16 cellular contexts compared by ENCODE assay signal in genomic region chr4:82886145-82886942, GRCh38. TPM values are rescaled to one million over a fixed set of nuclear protein-coding genes. Genes with fewer than 3 reads are reported as not detected.
A peak's percentile ranks its signal among the peaks of the same experiment; 100 is the strongest.
DNase-seq lines count a peak whose midpoint lies in the region; ATAC-seq and TF ChIP-seq lines count a peak whose summit lies in the region.
"Had no signal": no experiment of that assay in that cellular context is flagged by ENCODE, and none has a peak within 500 bp of the region (broad histone marks: within the 10 kb centered on the region; RNA-seq: fewer than 3 reads in every experiment).

No MANE protein-coding gene starts in this region.

- H3K4me3 ChIP-seq in HEK293 (ENCODE audit: low read depth, low read length) (no peak overlapping the region), SK-N-MC (no peak overlapping the region), fibroblast of lung (replicated peaks in 1 of 4; ENCODE audit: control extremely low read depth in 1 of 4, insufficient read depth in 1 of 4, low read depth in 3 of 4, low read length in 4 of 4) (peak overlapping the region in 3 of 4 experiments; percentile 29 to 53 (median 48)), psoas muscle (no peak overlapping the region), A673 (ENCODE audit: low read depth, low read length, poor library complexity, severe bottlenecking) (no peak overlapping the region)
- H3K4me3 ChIP-seq: skin epidermis had no signal

- H3K4me2 ChIP-seq in fibroblast of lung (ENCODE audit: extremely low read depth, insufficient read depth, low read length), result peak overlapping the region; percentile 46

- 35 to 52% (median 37%) methylated on average over 5 of the region's 5 CpGs for WGBS in psoas muscle, 3 donors

- no peak overlapping the region for H3K27ac ChIP-seq in HEK293 (ENCODE audit: extremely low read depth, low read depth, low read length)
- no peak overlapping the region for H3K27ac ChIP-seq in SK-N-MC
- no peak overlapping the region for H3K27ac ChIP-seq in fibroblast of lung (ENCODE audit: insufficient read depth, low read length)
- peak overlapping the region; percentile 51 for H3K27ac ChIP-seq in psoas muscle
- H3K27ac ChIP-seq in A673 (ENCODE audit: low read depth, low read length, poor library complexity, severe bottlenecking), result no peak overlapping the region

- no peaks in the 10 kb centered on the region for H3K9me3 ChIP-seq in HEK293 (ENCODE audit: control insufficient read depth, insufficient read depth, low read depth, low read length)
- no peaks in the 10 kb centered on the region for H3K9me3 ChIP-seq in SK-N-MC (ENCODE audit: low read depth, low read length)
- no peaks in the 10 kb centered on the region for H3K9me3 ChIP-seq in fibroblast of lung (ENCODE audit: control insufficient read depth, insufficient read depth, low read depth, low read length)
- no peaks in the 10 kb centered on the region for H3K9me3 ChIP-seq in psoas muscle
- no peaks in the 10 kb centered on the region for H3K9me3 ChIP-seq in A673 (ENCODE audit: low read depth, low read length, poor library complexity, severe bottlenecking)

- H3K36me3 ChIP-seq in HEK293 (ENCODE audit: control insufficient read depth in 2 of 2, insufficient read depth in 1 of 2, low read length in 2 of 2) (peaks cover 0 to 4% of the 10 kb centered on the region in 2 experiments; a peak in 2 of 3 replicates), SK-N-MC (ENCODE audit: insufficient read depth, low read length) (peaks cover 32% of the 10 kb centered on the region), fibroblast of lung (ENCODE audit: control insufficient read depth, insufficient read depth, low read length) (peaks cover 3% of the 10 kb centered on the region), psoas muscle (ENCODE audit: insufficient read depth in 1 of 2, low read depth in 1 of 2) (peaks cover 0 to 12% of the 10 kb centered on the region in 2 donors), A673 (ENCODE audit: insufficient read depth, low read length, poor library complexity, severe bottlenecking) (no peaks in the 10 kb centered on the region)

- no peak for TF ChIP-seq CTCF in HEK293 (tag by site-specific recombination; IDR thresholded peaks at IDR 0.05)
- TF ChIP-seq CTCF in fibroblast of lung (conservative IDR thresholded peaks at IDR 0.05 in 1 of 2, IDR thresholded peaks at IDR 0.05 in 1 of 2; ENCODE audit: low read depth in 1 of 2, low read length in 2 of 2), result no peak
- TF ChIP-seq CTCF in psoas muscle (IDR thresholded peaks at IDR 0.05), result no peak
- no peak for TF ChIP-seq CTCF in A673 (conservative IDR thresholded peaks at IDR 0.05; ENCODE audit: low read depth, low read length)

- H4K20me1 ChIP-seq in fibroblast of lung (ENCODE audit: control insufficient read depth, extremely low read depth, insufficient read depth, low read length), result peaks cover 13% of the 10 kb centered on the region

- POLR2A ChIA-PET in HEK293 (lab: Yijun Ruan, JAX), result interaction anchor here (1.5 kb wide), 1 partner anchor 14 kb away, joined by 4 read pairs; the partner anchor contains the start of gene THAP9
- POLR2A ChIA-PET in A673 (lab: Charles Lee; ENCODE audit: low non-redundant PET), result no interaction called here

- CTCF ChIA-PET in HEK293 (lab: Yijun Ruan, JAX) (interaction anchor here (0.7 to 0.9 kb wide), 2 partner anchors 10 to 34 kb away, joined by 3 to 7 read pairs; no protein-coding TSS in a partner anchor), A673 (lab: Charles Lee) (no interaction called here)

- BruUV-seq in A673 (replicated peaks; lab: Mats Ljungman, UMichigan), result no TSS peak

- intact Hi-C loops in psoas muscle (cut with DNase I) (no loop called here), A673 (cut with micrococcal nuclease; ENCODE audit: unreplicated experiment) (no loop called here)

- H3K27me3 ChIP-seq in fibroblast of lung (ENCODE audit: control insufficient read depth, insufficient read depth, low read length), result no peaks in the 10 kb centered on the region
- no peaks in the 10 kb centered on the region for H3K27me3 ChIP-seq in psoas muscle (ENCODE audit: insufficient read depth in 3 of 3, low read length in 2 of 3)
- no peaks in the 10 kb centered on the region for H3K27me3 ChIP-seq in A673 (replicated peaks; ENCODE audit: insufficient read depth, low read depth, low read length, poor library complexity)

- no peak overlapping the region for H2AFZ ChIP-seq in fibroblast of lung (ENCODE audit: low read length)

- DNase-seq in SK-N-MC (ENCODE audit: low read depth, low spot score) (no peak), fibroblast of lung (ENCODE audit: low read depth in 2 of 2) (no peak), psoas muscle (no peak), A673 (ENCODE audit: low spot score) (no peak), cerebellar cortex (ENCODE audit: low spot score) (no peak)
- DNase-seq in activated CD8-positive, alpha-beta memory T cell treated with anti-CD3 and anti-CD28 coated beads, Interleukin-2, amount 50 U/mL, for 48 hours, result no peak
- DNase-seq: activated CD4-positive, alpha-beta T cell treated with anti-CD3 and anti-CD28 coated beads for 1 hour; activated T-cell treated with anti-CD3 and anti-CD28 coated beads, Interleukin-2, amount 50 U/mL, for 48 hours; aorta; CD4-positive, alpha-beta memory T cell; effector CD8-positive, alpha-beta T cell; MM.1S; T-cell had no signal

- H3K79me2 ChIP-seq in fibroblast of lung (ENCODE audit: control insufficient read depth, insufficient read depth, low read length), result peaks cover 94% of the 10 kb centered on the region

- peak overlapping the region; percentile 41 for H3K9ac ChIP-seq in SK-N-MC (ENCODE audit: insufficient read length)
- no peak overlapping the region for H3K9ac ChIP-seq in fibroblast of lung (ENCODE audit: insufficient read depth, low read length)

- no peak for ATAC-seq in psoas muscle
- no peak for ATAC-seq in HG02870 (IDR thresholded peaks at IDR 0.05; ENCODE audit: unreplicated experiment)
- ATAC-seq: T-cell had no signal

- H3K4me1 ChIP-seq in HEK293 (ENCODE audit: control insufficient read depth, insufficient read depth, low read length), result peaks cover 7% of the 10 kb centered on the region; the same call in 1 of the 2 replicates
- peaks cover 5% of the 10 kb centered on the region for H3K4me1 ChIP-seq in fibroblast of lung (ENCODE audit: control insufficient read depth, extremely low read depth, insufficient read depth, low read length)
- H3K4me1 ChIP-seq in psoas muscle, result peaks cover 42% of the 10 kb centered on the region
- H3K4me1 ChIP-seq in A673 (ENCODE audit: insufficient read depth, low read length, poor library complexity, severe bottlenecking), result no peaks in the 10 kb centered on the region

TF ChIP-seq in HEK293, 187 proteins besides CTCF, POLR2A, EP300 and RAD21 (continues in another document):
- TF ChIP-seq ZSCAN16 (tag by site-specific recombination; IDR thresholded peaks at IDR 0.05), result no peak
- peak; percentile 78 for TF ChIP-seq ATF2 (tag by site-specific recombination; IDR thresholded peaks at IDR 0.05; ENCODE audit: low read depth)
- peak; percentile 16; the same call in 1 of the 2 replicates for TF ChIP-seq ZNF513 (tag by site-specific recombination; IDR thresholded peaks at IDR 0.05)

RNA-seq across cellular contexts. Expression of gene SEC31A, which starts 4.6 kb away (rescaled TPM):
- 297 and 342 TPM in 2 replicates for total RNA-seq in fibroblast of lung
- 421 and 472 TPM in 2 replicates for polyA plus RNA-seq in fibroblast of lung
- 226 and 287 TPM in 2 replicates for polyA plus RNA-seq in fibroblast of lung (2012)
- 148 and 211 TPM in 2 replicates for polyA minus RNA-seq in fibroblast of lung (ENCODE audit: low replicate concordance)
- total RNA-seq in psoas muscle, result 100 to 1,000 TPM in 3 of 4 donors, 10 to 100 TPM in 1; 94.6 to 117 (median 106) TPM
- 100 to 1,000 TPM in 1 of 3 donors, 10 to 100 TPM in 2; 77.7 to 120 (median 98.0) TPM for polyA plus RNA-seq in psoas muscle
- 96.9 and 98.2 TPM in 2 replicates for total RNA-seq in A673 (2021)

RNA-seq across cellular contexts. Expression of gene THAP9, which starts 14.2 kb away (rescaled TPM):
- total RNA-seq in fibroblast of lung (5.6 and 6.2 TPM in 2 replicates), psoas muscle (10 to 100 TPM in 1 of 4 donors, 1 to 10 TPM in 3; 7.3 to 10.2 (median 7.8) TPM), A673 (2021) (3.8 and 4.2 TPM in 2 replicates)
- polyA plus RNA-seq in fibroblast of lung (1.7 and 2.4 TPM in 2 replicates), psoas muscle (1 to 10 TPM; 3.4 to 8.4 (median 5.6) TPM)
- polyA plus RNA-seq in fibroblast of lung (2012), result 0.82 and 1.0 TPM in 2 replicates
- polyA minus RNA-seq in fibroblast of lung (ENCODE audit: low replicate concordance), result 0.98 TPM in 1 of 2 replicates, not detected in the other

Comparison
In these comparisons a context has a peak if more than half of its experiments do, and no peak if none do; other contexts are left out.
1. H3K4me3 ChIP-seq: peak in fibroblast of lung (3 of 4); none in HEK293 (single experiment), SK-N-MC (single experiment), psoas muscle (single experiment) and A673 (single experiment).